Comparison of ENCODE assay signal across 13 cellular contexts in genomic region chr17:28524476-28525415, GRCh38. TPM values are rescaled to one million over a fixed set of nuclear protein-coding genes. Genes with fewer than 3 reads are reported as not detected.
DNase-seq lines count a peak whose midpoint lies in the region; ATAC-seq lines count a peak whose summit lies in the region.
"Had no signal": no experiment of that assay in that cellular context is flagged by ENCODE, and none has a peak within 500 bp of the region (broad histone marks: within the 10 kb centered on the region; RNA-seq: fewer than 3 reads in every experiment).

No MANE protein-coding gene starts in this region.

- H3K14ac ChIP-seq in trophoblast cell (ENCODE audit: low read length): no peak overlapping the region

- peaks cover 9 to 11% of the 10 kb centered on the region in 2 experiments for H3K4me1 ChIP-seq in trophoblast cell (ENCODE audit: control insufficient read depth in 1 of 2, insufficient read depth in 2 of 2, low read length in 2 of 2)

- peak overlapping the region; percentile 21 for H4K8ac ChIP-seq in trophoblast cell (ENCODE audit: low read depth, low read length)

- H4K12ac ChIP-seq in trophoblast cell (ENCODE audit: low read depth, low read length): no peak overlapping the region

- no peak overlapping the region for H3K27ac ChIP-seq in trophoblast cell (ENCODE audit: low read depth, low read length)

- H2BK120ac ChIP-seq in trophoblast cell (ENCODE audit: insufficient read depth, low read length, poor library complexity): no peak overlapping the region

- H2AFZ ChIP-seq in trophoblast cell (ENCODE audit: insufficient read depth, low read length, poor library complexity): no peak overlapping the region

- no peaks in the 10 kb centered on the region for H3K9me3 ChIP-seq in trophoblast cell (ENCODE audit: insufficient read depth, low read depth, low read length)

- peak overlapping the region; percentile 13 for H2AK5ac ChIP-seq in trophoblast cell (ENCODE audit: low read length)

- intact Hi-C loops in head of caudate nucleus (cut with DNase I): loop anchor here (2.0 kb wide), 1 partner anchor 30 kb away; no protein-coding TSS in a partner anchor

- H3K79me2 ChIP-seq in trophoblast cell (ENCODE audit: control insufficient read depth, insufficient read depth, low read length, poor library complexity): no peaks in the 10 kb centered on the region

- in situ Hi-C loops in Caki2 (cut with HindIII; ENCODE audit: low pct_unique_long_range_greater_than_20kb, low sequenced_read_pairs): no loop called here

- no peak overlapping the region for H3K4me2 ChIP-seq in trophoblast cell (ENCODE audit: low read length)

- H3K4ac ChIP-seq in trophoblast cell (ENCODE audit: low read depth, low read length): no peak overlapping the region

- no peak for ATAC-seq in HG03520 (IDR thresholded peaks at IDR 0.05; ENCODE audit: unreplicated experiment)
- ATAC-seq: Panc1 had no signal

- H3K4me3 ChIP-seq in trophoblast cell (ENCODE audit: low read depth, low read length): no peak overlapping the region

- no peak overlapping the region for H3K23ac ChIP-seq in trophoblast cell (ENCODE audit: low read length)

- no peak overlapping the region for H2BK5ac ChIP-seq in trophoblast cell (ENCODE audit: low read depth, low read length, poor library complexity)

- H3K36me3 ChIP-seq in trophoblast cell (ENCODE audit: control insufficient read depth in 1 of 2, insufficient read depth in 2 of 2, low read length in 2 of 2): no peaks in the 10 kb centered on the region

- H3K9ac ChIP-seq in trophoblast cell (ENCODE audit: low read length): no peak overlapping the region

- DNase-seq in Caki2 (ENCODE audit: low read depth): peak; percentile 81
- DNase-seq in NCI-H526 treated with DMSO at 0.1 percent for 48 hours (lab: John Stamatoyannopoulos, UW): peak; percentile 37
- DNase-seq in fibroblast of peridontal ligament (ENCODE audit: extremely low read depth): peak; percentile 55
- DNase-seq in trophoblast cell: peak in 1 of 2 donors; percentile 13
- DNase-seq in T-helper 1 cell: no peak
- no peak for DNase-seq in NCI-H510A treated with DMSO at 0.1 percent for 48 hours (lab: John Stamatoyannopoulos, UW)
- DNase-seq in head of caudate nucleus: no peak
- DNase-seq: activated CD4-positive, alpha-beta T cell treated with anti-CD3 and anti-CD28 coated beads, Interleukin-2, amount 10 ng/mL, durations not matched to agents 24 days and 14 days; anterior cingulate cortex; DMS153; MV-4-11 had no signal

- no CpG with 5 or more reads among the region's 25 CpGs for WGBS in trophoblast cell (ENCODE audit: extremely low coverage, insufficient coverage, insufficient read length)

- H3K27me3 ChIP-seq in trophoblast cell (ENCODE audit: insufficient read depth, low read length): no peaks in the 10 kb centered on the region

- H3K79me1 ChIP-seq in trophoblast cell (ENCODE audit: low read length): no peaks in the 10 kb centered on the region

- H4K91ac ChIP-seq in trophoblast cell (ENCODE audit: low read depth, low read length): no peak overlapping the region

- H2BK12ac ChIP-seq in trophoblast cell (ENCODE audit: low read length): peak overlapping the region; percentile 26

- H3K18ac ChIP-seq in trophoblast cell (ENCODE audit: low read length): no peak overlapping the region

RNA-seq across cellular contexts. Expression of gene FOXN1, which starts 18.6 kb away (rescaled TPM):
- not detected in 2 replicates for total RNA-seq in Caki2 (2014; rRNA removed; shearing (Covaris generic); ENCODE audit: low replicate concordance)
- 0.05 and 0.12 TPM in 2 replicates for polyA plus RNA-seq in trophoblast cell (2013)
- total RNA-seq: activated CD4-positive, alpha-beta T cell treated with anti-CD3 and anti-CD28 coated beads, Interleukin-2, amount 10 ng/mL, durations not matched to agents 24 days and 14 days had no signal

RNA-seq across cellular contexts. Expression of gene UNC119, which starts 27.7 kb away (rescaled TPM):
- 47.6 and 67.4 TPM in 2 replicates for total RNA-seq in Caki2 (2014; rRNA removed; shearing (Covaris generic); ENCODE audit: low replicate concordance)
- 31.6 and 32.7 TPM in 2 replicates for polyA plus RNA-seq in trophoblast cell (2013)

RNA-seq across cellular contexts. Expression of gene PIGS, which starts 46.6 kb away (rescaled TPM):
- total RNA-seq in Caki2 (2014; rRNA removed; shearing (Covaris generic); ENCODE audit: low replicate concordance): 62.5 and 73.2 TPM in 2 replicates
- 60.9 and 63.9 TPM in 2 replicates for polyA plus RNA-seq in trophoblast cell (2013)

RNA-seq across cellular contexts. Expression of gene SLC13A2, which starts 51.3 kb away (rescaled TPM):
- not detected in 2 replicates for total RNA-seq in Caki2 (2014; rRNA removed; shearing (Covaris generic); ENCODE audit: low replicate concordance)
- not detected in 2 replicates for polyA plus RNA-seq in trophoblast cell (2013)
- total RNA-seq: activated CD4-positive, alpha-beta T cell treated with anti-CD3 and anti-CD28 coated beads, Interleukin-2, amount 10 ng/mL, durations not matched to agents 24 days and 14 days had no signal

RNA-seq across cellular contexts. Expression of gene ALDOC, which starts 51.9 kb away (rescaled TPM):
- 178 and 219 TPM in 2 replicates for total RNA-seq in Caki2 (2014; rRNA removed; shearing (Covaris generic); ENCODE audit: low replicate concordance)
- 19.2 and 19.7 TPM in 2 replicates for polyA plus RNA-seq in trophoblast cell (2013)

Comparison
In these comparisons a context has a peak if more than half of its experiments do, and no peak if none do; other contexts are left out.
1. DNase-seq: peak in Caki2 (single experiment), NCI-H526 treated with DMSO at 0.1 percent for 48 hours (single experiment) and fibroblast of peridontal ligament (single experiment); none in T-helper 1 cell (0 of 5), NCI-H510A treated with DMSO at 0.1 percent for 48 hours (single experiment) and head of caudate nucleus (0 of 42).